In the genomic region with DNA sequence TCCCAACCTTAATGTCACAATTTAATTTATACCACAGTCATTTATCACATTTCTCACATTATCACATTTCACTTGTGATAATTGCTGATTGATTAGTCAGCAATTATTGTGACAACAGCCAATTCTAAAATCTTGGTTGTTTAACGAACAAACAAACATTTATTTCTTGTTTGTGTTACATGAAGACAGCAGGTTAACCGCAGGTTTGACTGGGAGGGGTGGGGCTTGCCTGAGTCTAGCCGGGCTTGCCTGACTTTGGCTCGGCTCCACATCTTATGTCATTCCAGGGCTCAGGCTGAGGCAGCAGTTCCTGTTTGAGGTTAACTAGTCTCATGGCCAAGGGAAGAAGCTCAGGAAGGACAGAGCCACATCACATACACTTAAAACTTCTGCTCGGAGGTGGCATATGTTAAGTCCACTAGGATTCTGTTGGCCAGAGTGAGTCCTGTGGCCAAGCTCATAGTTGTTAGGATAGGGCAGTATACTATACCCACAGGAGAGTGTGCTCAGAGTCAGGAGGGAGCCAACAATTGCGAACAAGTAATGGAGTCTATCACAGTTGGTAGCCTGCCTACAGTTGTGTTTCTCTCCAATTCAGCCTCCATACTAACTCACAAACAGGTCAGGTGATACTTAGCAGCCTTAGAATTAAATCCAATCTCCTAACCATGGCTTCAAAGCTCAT, we compare ENCODE assay signal across 8 cellular contexts.
DNase-seq lines count a peak whose midpoint lies in the region; ATAC-seq and TF ChIP-seq lines count a peak whose summit lies in the region.

No MANE protein-coding gene starts in this region.

- ATAC-seq in GM21390 (IDR thresholded peaks at IDR 0.05; ENCODE audit: unreplicated experiment), result peak; percentile 65
- ATAC-seq in central memory CD8-positive, alpha-beta T cell (replicated peaks; ENCODE audit: extremely low read depth, poor library complexity, severe bottlenecking), result peak; percentile 19

- no peaks in the 10 kb centered on the region for H3K4me1 Mint-ChIP-seq in central memory CD8-positive, alpha-beta T cell
- H3K4me1 Mint-ChIP-seq in progenitor cell of endocrine pancreas (ENCODE audit: low read depth), result peaks cover 7% of the 10 kb centered on the region

- no peaks in the 10 kb centered on the region for H3K36me3 Mint-ChIP-seq in central memory CD8-positive, alpha-beta T cell (ENCODE audit: insufficient read depth)
- H3K36me3 Mint-ChIP-seq in progenitor cell of endocrine pancreas (ENCODE audit: insufficient read depth), result no peaks in the 10 kb centered on the region

- no peak overlapping the region for H3K4me3 Mint-ChIP-seq in central memory CD8-positive, alpha-beta T cell
- no peak overlapping the region for H3K4me3 Mint-ChIP-seq in progenitor cell of endocrine pancreas (ENCODE audit: low read depth)

- H3K27ac Mint-ChIP-seq in central memory CD8-positive, alpha-beta T cell (ENCODE audit: low read depth), result no peak overlapping the region
- no peak overlapping the region for H3K27ac Mint-ChIP-seq in progenitor cell of endocrine pancreas

- no peaks in the 10 kb centered on the region for H3K27me3 Mint-ChIP-seq in central memory CD8-positive, alpha-beta T cell
- peaks cover 24% of the 10 kb centered on the region for H3K27me3 Mint-ChIP-seq in progenitor cell of endocrine pancreas

- no peaks in the 10 kb centered on the region for H3K9me3 Mint-ChIP-seq in central memory CD8-positive, alpha-beta T cell
- H3K9me3 Mint-ChIP-seq in progenitor cell of endocrine pancreas (ENCODE audit: low read depth), result peaks cover 3% of the 10 kb centered on the region

- no peak for TF ChIP-seq CTCF in progenitor cell of endocrine pancreas (IDR thresholded peaks at IDR 0.05; ENCODE audit: unreplicated experiment)

- DNase-seq in AG20443 (ENCODE audit: low spot score), result peak; percentile 65
- DNase-seq in NCI-H748 (lab: John Stamatoyannopoulos, UW; ENCODE audit: unreplicated experiment), result peak; percentile 47
- no peak for DNase-seq in central memory CD8-positive, alpha-beta T cell (ENCODE audit: low spot score in 2 of 2)
- peak; percentile 43 to 89 for DNase-seq in lung microvascular endothelial cell (ENCODE audit: low read depth in 2 of 2)
- DNase-seq in 8988T, result no peak
- DNase-seq in activated T-cell treated with anti-CD3 and anti-CD28 coated beads for 4 hours, result no peak
- no peak for DNase-seq in progenitor cell of endocrine pancreas (ENCODE audit: low spot score, unreplicated experiment)

Comparison
In these comparisons a context has a peak if more than half of its experiments do, and no peak if none do; other contexts are left out.
1. DNase-seq: peak in AG20443 (single experiment), NCI-H748 (single experiment) and lung microvascular endothelial cell (2 of 2); none in central memory CD8-positive, alpha-beta T cell (0 of 2), 8988T (single experiment), activated T-cell treated with anti-CD3 and anti-CD28 coated beads for 4 hours (single experiment) and progenitor cell of endocrine pancreas (single experiment).